Comparison of ENCODE assay signal across 8 cellular contexts in genomic region chr5:152271420-152271819, GRCh38.
DNase-seq lines count a peak whose midpoint lies in the region; ATAC-seq and TF ChIP-seq lines count a peak whose summit lies in the region.

No MANE protein-coding gene starts in this region.

- H3K4me1 ChIP-seq in Karpas-422 (ENCODE audit: low read length) (no peaks in the 10 kb centered on the region), adrenal gland (replicated peaks in 1 of 2) (no peaks in the 10 kb centered on the region)

- no peak overlapping the region for H2AFZ ChIP-seq in Karpas-422 (ENCODE audit: low read length)

- H3K9me3 ChIP-seq in Karpas-422 (ENCODE audit: low read length) (no peaks in the 10 kb centered on the region), adrenal gland (replicated peaks in 1 of 3) (no peaks in the 10 kb centered on the region)

- H4K20me1 ChIP-seq in Karpas-422 (ENCODE audit: insufficient read depth, low read depth, low read length), result no peaks in the 10 kb centered on the region

- no peak overlapping the region for H3K4me3 ChIP-seq in Karpas-422 (ENCODE audit: low read length)
- H3K4me3 ChIP-seq in adrenal gland, result no peak overlapping the region

- H3K9ac ChIP-seq in Karpas-422 (ENCODE audit: low read length), result no peak overlapping the region

- H3K36me3 ChIP-seq in Karpas-422 (ENCODE audit: insufficient read depth, low read length) (no peaks in the 10 kb centered on the region), adrenal gland (replicated peaks in 1 of 2) (no peaks in the 10 kb centered on the region)

- H3K9me3 Mint-ChIP-seq in activated naive CD4-positive, alpha-beta T cell treated with anti-CD3 and anti-CD28 coated beads, Interleukin-2, amount 50 U/mL, for 72 hours, result no peaks in the 10 kb centered on the region

- 37 to 45% (median 40%) methylated on average over 5 of the region's 5 CpGs for WGBS in adrenal gland, 4 donors

- intact Hi-C loops in adrenal gland (cut with DNase I) (loop anchor here in 1 of 2 donors (5.0 kb wide), 1 partner anchor 444 kb away; no protein-coding TSS in a partner anchor), left colon (cut with DNase I, micrococcal nuclease) (no loop called here)

- no peaks in the 10 kb centered on the region for H3K36me3 Mint-ChIP-seq in activated naive CD4-positive, alpha-beta T cell treated with anti-CD3 and anti-CD28 coated beads, Interleukin-2, amount 50 U/mL, for 72 hours

- H3K27me3 ChIP-seq in Karpas-422 (ENCODE audit: low read length), result no peaks in the 10 kb centered on the region
- H3K27me3 ChIP-seq in adrenal gland, result no peaks in the 10 kb centered on the region

- peak; percentile 33 to 67 (median 56) for TF ChIP-seq CTCF in adrenal gland (IDR thresholded peaks at IDR 0.05)

- ATAC-seq in left colon (no peak), HG02642 (IDR thresholded peaks at IDR 0.05; ENCODE audit: poor library complexity, unreplicated experiment) (no peak)
- ATAC-seq in activated naive CD4-positive, alpha-beta T cell treated with anti-CD3 and anti-CD28 coated beads, Interleukin-2, amount 50 U/mL, for 72 hours, result no peak

- no peak for TF ChIP-seq POLR2A in adrenal gland (IDR thresholded peaks at IDR 0.05)

- DNase-seq in Daoy (ENCODE audit: low read depth) (peak; percentile 37), Karpas-422 (peak; percentile 67), adrenal gland (peak; percentile 26 to 73 (median 43)), midbrain (lab: John Stamatoyannopoulos, UW) (peak; percentile 50), left colon (no peak)
- no peak for DNase-seq in activated naive CD4-positive, alpha-beta T cell treated with anti-CD3 and anti-CD28 coated beads, Interleukin-2, amount 50 U/mL, for 72 hours (ENCODE audit: low spot score in 2 of 2)
- DNase-seq in activated CD8-positive, alpha-beta memory T cell treated with anti-CD3 and anti-CD28 coated beads, Interleukin-2, amount 50 U/mL, for 48 hours, result no peak

- H3K27ac Mint-ChIP-seq in activated naive CD4-positive, alpha-beta T cell treated with anti-CD3 and anti-CD28 coated beads, Interleukin-2, amount 50 U/mL, for 72 hours, result no peak overlapping the region

- no peaks in the 10 kb centered on the region for H3K79me2 ChIP-seq in Karpas-422 (ENCODE audit: low read length)

- no peaks in the 10 kb centered on the region for H3K9me2 ChIP-seq in Karpas-422 (replicated peaks; ENCODE audit: insufficient read depth, low read length)

- no peak overlapping the region for H3K27ac ChIP-seq in Karpas-422 (ENCODE audit: low read length)
- H3K27ac ChIP-seq in adrenal gland, result no peak overlapping the region

- H3K4me2 ChIP-seq in Karpas-422 (ENCODE audit: low read depth, low read length, poor library complexity, severe bottlenecking), result no peak overlapping the region

Comparison
In these comparisons a context has a peak if more than half of its experiments do, and no peak if none do; other contexts are left out.
1. DNase-seq: peak in Daoy (single experiment), Karpas-422 (single experiment), adrenal gland (7 of 7) and midbrain (single experiment); none in left colon (0 of 2), activated naive CD4-positive, alpha-beta T cell treated with anti-CD3 and anti-CD28 coated beads, Interleukin-2, amount 50 U/mL, for 72 hours (0 of 2) and activated CD8-positive, alpha-beta memory T cell treated with anti-CD3 and anti-CD28 coated beads, Interleukin-2, amount 50 U/mL, for 48 hours (single experiment).